ENCODE assay signal across 9 cellular contexts in genomic region chr17:81635431-81635830, GRCh38. TPM values are rescaled to one million over a fixed set of nuclear protein-coding genes. Genes with fewer than 3 reads are reported as not detected.
DNase-seq lines count a peak whose midpoint lies in the region; ATAC-seq, FAIRE-seq and TF ChIP-seq lines count a peak whose summit lies in the region.
"Had no signal": no experiment of that assay in that cellular context is flagged by ENCODE, and none has a peak within 500 bp of the region (broad histone marks: within the 10 kb centered on the region; RNA-seq: fewer than 3 reads in every experiment).

No MANE protein-coding gene starts in this region.

- TF ChIP-seq POLR2A in H54 (IDR thresholded peaks at IDR 0.05; ENCODE audit: low read depth, low read length), result no peak

- dilution Hi-C loops in keratinocyte (cut with MboI; ENCODE audit: extremely low pct_ligation_motif_present, low sequenced_read_pairs), result no loop called here

- FAIRE-seq in keratinocyte (lab: Jason Lieb, UNC) (no peak), H54 (lab: Jason Lieb, UNC) (no peak)

- H3K9me3 ChIP-seq in keratinocyte (ENCODE audit: control insufficient read depth, low read depth, low read length), result no peaks in the 10 kb centered on the region

- H3K9ac ChIP-seq in keratinocyte (ENCODE audit: control insufficient read depth, extremely low read depth, insufficient read depth, low read length), result peak overlapping the region; percentile 96

- H3K9me3 Mint-ChIP-seq in activated T-cell treated with anti-CD3 and anti-CD28 coated beads, Interleukin-2, amount 50 U/mL, for 4 hours, result no peaks in the 10 kb centered on the region
- no peaks in the 10 kb centered on the region for H3K9me3 Mint-ChIP-seq in activated naive CD4-positive, alpha-beta T cell treated with anti-CD3 and anti-CD28 coated beads, Interleukin-2, amount 50 U/mL, for 72 hours
- H3K9me3 Mint-ChIP-seq in stimulated activated naive CD8-positive, alpha-beta T cell treated with anti-CD3 and anti-CD28 coated beads, Interleukin-15, amount 100 ng/mL, for 72 hours, result no peaks in the 10 kb centered on the region

- H3K27ac Mint-ChIP-seq in activated naive CD4-positive, alpha-beta T cell treated with anti-CD3 and anti-CD28 coated beads, Interleukin-2, amount 50 U/mL, for 72 hours, result peak overlapping the region; percentile 92 to 96
- H3K27ac Mint-ChIP-seq in stimulated activated naive CD8-positive, alpha-beta T cell treated with anti-CD3 and anti-CD28 coated beads, Interleukin-15, amount 100 ng/mL, for 72 hours, result peak overlapping the region in 1 of 2 donors; percentile 40

- no peaks in the 10 kb centered on the region for H3K27me3 Mint-ChIP-seq in activated T-cell treated with anti-CD3 and anti-CD28 coated beads, Interleukin-2, amount 50 U/mL, for 4 hours (ENCODE audit: low read depth)
- no peaks in the 10 kb centered on the region for H3K27me3 Mint-ChIP-seq in stimulated activated naive CD8-positive, alpha-beta T cell treated with anti-CD3 and anti-CD28 coated beads, Interleukin-15, amount 100 ng/mL, for 72 hours

- ATAC-seq in activated T-cell treated with anti-CD3 and anti-CD28 coated beads, Interleukin-2, amount 50 U/mL, for 4 hours, result no peak
- ATAC-seq in activated naive CD4-positive, alpha-beta T cell treated with anti-CD3 and anti-CD28 coated beads, Interleukin-2, amount 50 U/mL, for 72 hours, result no peak
- no peak for ATAC-seq in stimulated activated naive CD8-positive, alpha-beta T cell treated with anti-CD3 and anti-CD28 coated beads, Interleukin-15, amount 100 ng/mL, for 72 hours
- no peak for ATAC-seq in HG03520 (IDR thresholded peaks at IDR 0.05; ENCODE audit: unreplicated experiment)

- H3K4me1 Mint-ChIP-seq in activated T-cell treated with anti-CD3 and anti-CD28 coated beads, Interleukin-2, amount 50 U/mL, for 4 hours (ENCODE audit: low read depth), result peaks cover 26% of the 10 kb centered on the region
- H3K4me1 Mint-ChIP-seq in stimulated activated naive CD8-positive, alpha-beta T cell treated with anti-CD3 and anti-CD28 coated beads, Interleukin-15, amount 100 ng/mL, for 72 hours, result peaks cover 11% of the 10 kb centered on the region

- no peak for TF ChIP-seq CTCF in keratinocyte (optimal IDR thresholded peaks at IDR 0.05 in 1 of 3, IDR thresholded peaks at IDR 0.05 in 1 of 3, conservative IDR thresholded peaks at IDR 0.05 in 1 of 3; ENCODE audit: extremely low read depth in 1 of 3, insufficient read depth in 2 of 3, low read length in 3 of 3)

- H2AFZ ChIP-seq in keratinocyte (ENCODE audit: control insufficient read depth, low read length), result no peak overlapping the region

- peaks cover 3% of the 10 kb centered on the region for H3K9me1 ChIP-seq in keratinocyte (ENCODE audit: control insufficient read depth, extremely low read depth, insufficient read depth, low read length)

- peak overlapping the region; percentile 96 for H3K4me3 Mint-ChIP-seq in activated T-cell treated with anti-CD3 and anti-CD28 coated beads, Interleukin-2, amount 50 U/mL, for 4 hours
- peak overlapping the region; percentile 87 to 88 for H3K4me3 Mint-ChIP-seq in stimulated activated naive CD8-positive, alpha-beta T cell treated with anti-CD3 and anti-CD28 coated beads, Interleukin-15, amount 100 ng/mL, for 72 hours

- H3K36me3 ChIP-seq in keratinocyte (ENCODE audit: control insufficient read depth in 2 of 2, extremely low read depth in 1 of 2, insufficient read depth in 2 of 2, low read length in 2 of 2), result peaks cover 2% of the 10 kb centered on the region in 2 experiments

- no peaks in the 10 kb centered on the region for H3K36me3 Mint-ChIP-seq in activated T-cell treated with anti-CD3 and anti-CD28 coated beads, Interleukin-2, amount 50 U/mL, for 4 hours (ENCODE audit: insufficient read depth)
- H3K36me3 Mint-ChIP-seq in activated naive CD4-positive, alpha-beta T cell treated with anti-CD3 and anti-CD28 coated beads, Interleukin-2, amount 50 U/mL, for 72 hours, result peaks cover 6 to 7% of the 10 kb centered on the region in 2 donors

- peak overlapping the region; percentile 83 for H3K27ac ChIP-seq in keratinocyte (ENCODE audit: control insufficient read depth, insufficient read depth, low read length)

- peak overlapping the region; percentile 85 to 97 (median 88) for H3K4me3 ChIP-seq in keratinocyte (ENCODE audit: control insufficient read depth in 2 of 3, extremely low read depth in 1 of 3, insufficient read depth in 2 of 3, low read depth in 1 of 3, low read length in 3 of 3)

- H4K20me1 ChIP-seq in keratinocyte (ENCODE audit: control insufficient read depth, extremely low read depth, insufficient read depth, low read length), result peaks cover 3% of the 10 kb centered on the region

- H3K4me2 ChIP-seq in keratinocyte (ENCODE audit: control insufficient read depth, extremely low read depth, insufficient read depth, low read depth, low read length), result peak overlapping the region; percentile 82

- peaks cover 13% of the 10 kb centered on the region for H3K4me1 ChIP-seq in keratinocyte (ENCODE audit: control insufficient read depth, extremely low read depth, insufficient read depth, low read length)

- DNase-seq in activated T-cell treated with anti-CD3 and anti-CD28 coated beads, Interleukin-2, amount 50 U/mL, for 4 hours, result no peak
- DNase-seq in activated T-cell treated with anti-CD3 and anti-CD28 coated beads for 4 hours (no peak), keratinocyte (ENCODE audit: low read depth, low spot score) (no peak), H54 (ENCODE audit: insufficient read length, low spot score) (no peak), NCI-H748 treated with DMSO at 0.1 percent for 48 hours (lab: John Stamatoyannopoulos, UW) (no peak)
- DNase-seq in activated naive CD4-positive, alpha-beta T cell treated with anti-CD3 and anti-CD28 coated beads, Interleukin-2, amount 50 U/mL, for 72 hours (ENCODE audit: low spot score in 2 of 2), result no peak
- no peak for DNase-seq in stimulated activated naive CD8-positive, alpha-beta T cell treated with anti-CD3 and anti-CD28 coated beads, Interleukin-15, amount 100 ng/mL, for 72 hours

- H3K27me3 ChIP-seq in keratinocyte (ENCODE audit: control insufficient read depth, extremely low read depth, insufficient read depth, low read length), result no peaks in the 10 kb centered on the region

- peaks cover 57% of the 10 kb centered on the region for H3K79me2 ChIP-seq in keratinocyte (ENCODE audit: control insufficient read depth, insufficient read depth, low read length)

RNA-seq across cellular contexts. Expression of gene NPLOC4, which starts 1.5 kb away (rescaled TPM):
- total RNA-seq in activated T-cell treated with anti-CD3 and anti-CD28 coated beads, Interleukin-2, amount 50 U/mL, for 4 hours, result 100 to 1,000 TPM; 153 to 201 (median 167) TPM
- total RNA-seq in activated naive CD4-positive, alpha-beta T cell treated with anti-CD3 and anti-CD28 coated beads, Interleukin-2, amount 50 U/mL, for 72 hours, result 100 to 1,000 TPM in 1 of 2 donors, 10 to 100 TPM in 1; 67.3 to 173 TPM
- polyA plus RNA-seq in keratinocyte, result 64.0 to 76.2 TPM (median 71.7 TPM) in 3 replicates
- polyA plus RNA-seq in keratinocyte (2011; ENCODE audit: low read depth), result 36.3 TPM
- 63.3 and 72.7 TPM in 2 replicates for polyA plus RNA-seq in keratinocyte (2011; cell fraction: cytosol; rRNA removed)
- polyA plus RNA-seq in keratinocyte (2011; cell fraction: nucleus; rRNA removed), result 106 and 123 TPM in 2 replicates
- 41.0 and 57.4 TPM in 2 replicates for polyA plus RNA-seq in keratinocyte (2012; ENCODE audit: low replicate concordance)
- 125 to 156 TPM (median 152 TPM) in 3 replicates for polyA minus RNA-seq in keratinocyte
- 111 TPM for polyA minus RNA-seq in keratinocyte (2011; cell fraction: cytosol; rRNA and poly(A)+ RNA removed)
- 70.2 and 88.4 TPM in 2 replicates for polyA minus RNA-seq in keratinocyte (2011; cell fraction: nucleus; rRNA and poly(A)+ RNA removed)

RNA-seq across cellular contexts. Expression of gene TSPAN10, which starts 1.6 kb away (rescaled TPM):
- total RNA-seq in activated T-cell treated with anti-CD3 and anti-CD28 coated beads, Interleukin-2, amount 50 U/mL, for 4 hours, result under 1 TPM in 2 of 3 donors, not detected in 1; 0.11 to 0.18 TPM
- under 1 TPM; 0.56 to 0.75 TPM for total RNA-seq in activated naive CD4-positive, alpha-beta T cell treated with anti-CD3 and anti-CD28 coated beads, Interleukin-2, amount 50 U/mL, for 72 hours
- 0.89 to 2.9 TPM (median 1.3 TPM) in 3 replicates for polyA plus RNA-seq in keratinocyte
- polyA plus RNA-seq in keratinocyte (2011; ENCODE audit: low read depth), result 0.52 TPM
- 0.74 and 1.9 TPM in 2 replicates for polyA plus RNA-seq in keratinocyte (2011; cell fraction: cytosol; rRNA removed)
- 3.1 and 5.0 TPM in 2 replicates for polyA plus RNA-seq in keratinocyte (2011; cell fraction: nucleus; rRNA removed)
- polyA plus RNA-seq in keratinocyte (2012; ENCODE audit: low replicate concordance), result 1.9 and 2.5 TPM in 2 replicates
- 0.59 to 5.9 TPM (median 1.2 TPM) in 3 replicates for polyA minus RNA-seq in keratinocyte
- 8.8 TPM for polyA minus RNA-seq in keratinocyte (2011; cell fraction: cytosol; rRNA and poly(A)+ RNA removed)
- polyA minus RNA-seq in keratinocyte (2011; cell fraction: nucleus; rRNA and poly(A)+ RNA removed), result 5.7 and 6.1 TPM in 2 replicates

RNA-seq across cellular contexts. Expression of gene PDE6G, which starts 20.9 kb away (rescaled TPM):
- under 1 TPM in 1 of 3 donors, not detected in 2; 0.35 TPM for total RNA-seq in activated T-cell treated with anti-CD3 and anti-CD28 coated beads, Interleukin-2, amount 50 U/mL, for 4 hours
- total RNA-seq in activated naive CD4-positive, alpha-beta T cell treated with anti-CD3 and anti-CD28 coated beads, Interleukin-2, amount 50 U/mL, for 72 hours, result 1 to 10 TPM; 5.8 to 8.1 TPM
- 0.24 TPM in 1 of 3 replicates, not detected in the others for polyA plus RNA-seq in keratinocyte
- polyA plus RNA-seq in keratinocyte (2011; ENCODE audit: low read depth), result not detected
- not detected in 2 replicates for polyA plus RNA-seq in keratinocyte (2011; cell fraction: cytosol; rRNA removed)
- polyA plus RNA-seq in keratinocyte (2011; cell fraction: nucleus; rRNA removed), result not detected in 2 replicates
- polyA plus RNA-seq in keratinocyte (2012; ENCODE audit: low replicate concordance), result 0.31 TPM in 1 of 2 replicates, not detected in the other
- not detected in 3 replicates for polyA minus RNA-seq in keratinocyte
- not detected for polyA minus RNA-seq in keratinocyte (2011; cell fraction: cytosol; rRNA and poly(A)+ RNA removed)
- not detected in 2 replicates for polyA minus RNA-seq in keratinocyte (2011; cell fraction: nucleus; rRNA and poly(A)+ RNA removed)
- total RNA-seq: NCI-H460 had no signal

RNA-seq across cellular contexts. Expression of gene OXLD1, which starts 31.0 kb away (rescaled TPM):
- 10 to 100 TPM; 35.0 to 41.1 (median 35.3) TPM for total RNA-seq in activated T-cell treated with anti-CD3 and anti-CD28 coated beads, Interleukin-2, amount 50 U/mL, for 4 hours
- total RNA-seq in activated naive CD4-positive, alpha-beta T cell treated with anti-CD3 and anti-CD28 coated beads, Interleukin-2, amount 50 U/mL, for 72 hours, result 10 to 100 TPM; 20.1 to 43.7 TPM
- 14.7 to 37.4 TPM (median 16.3 TPM) in 3 replicates for polyA plus RNA-seq in keratinocyte
- 5.9 TPM for polyA plus RNA-seq in keratinocyte (2011; ENCODE audit: low read depth)
- polyA plus RNA-seq in keratinocyte (2011; cell fraction: cytosol; rRNA removed), result 9.0 and 22.7 TPM in 2 replicates
- polyA plus RNA-seq in keratinocyte (2011; cell fraction: nucleus; rRNA removed), result 28.8 and 38.5 TPM in 2 replicates
- polyA plus RNA-seq in keratinocyte (2012; ENCODE audit: low replicate concordance), result 25.3 and 29.5 TPM in 2 replicates
- 3.7 to 4.3 TPM (median 4.3 TPM) in 3 replicates for polyA minus RNA-seq in keratinocyte
- 21.7 TPM for polyA minus RNA-seq in keratinocyte (2011; cell fraction: cytosol; rRNA and poly(A)+ RNA removed)
- polyA minus RNA-seq in keratinocyte (2011; cell fraction: nucleus; rRNA and poly(A)+ RNA removed), result 4.9 and 7.2 TPM in 2 replicates

RNA-seq across cellular contexts. Expression of gene CCDC137, which starts 31.1 kb away (rescaled TPM):
- total RNA-seq in activated T-cell treated with anti-CD3 and anti-CD28 coated beads, Interleukin-2, amount 50 U/mL, for 4 hours, result 10 to 100 TPM; 82.9 to 91.9 (median 84.9) TPM
- 10 to 100 TPM; 35.0 to 38.7 TPM for total RNA-seq in activated naive CD4-positive, alpha-beta T cell treated with anti-CD3 and anti-CD28 coated beads, Interleukin-2, amount 50 U/mL, for 72 hours
- 15.4 to 22.3 TPM (median 17.2 TPM) in 3 replicates for polyA plus RNA-seq in keratinocyte
- polyA plus RNA-seq in keratinocyte (2011; ENCODE audit: low read depth), result 14.2 TPM
- 9.4 and 17.8 TPM in 2 replicates for polyA plus RNA-seq in keratinocyte (2011; cell fraction: cytosol; rRNA removed)
- polyA plus RNA-seq in keratinocyte (2011; cell fraction: nucleus; rRNA removed), result 18.3 and 20.9 TPM in 2 replicates
- 14.4 and 31.9 TPM in 2 replicates for polyA plus RNA-seq in keratinocyte (2012; ENCODE audit: low replicate concordance)
- 2.9 to 5.9 TPM (median 4.5 TPM) in 3 replicates for polyA minus RNA-seq in keratinocyte
- 7.5 TPM for polyA minus RNA-seq in keratinocyte (2011; cell fraction: cytosol; rRNA and poly(A)+ RNA removed)
- 4.0 and 4.1 TPM in 2 replicates for polyA minus RNA-seq in keratinocyte (2011; cell fraction: nucleus; rRNA and poly(A)+ RNA removed)

Comparison
In these comparisons a context has a peak if more than half of its experiments do, and no peak if none do; other contexts are left out.
1. RNA of gene PDE6G, which starts 20.9 kb away (total RNA-seq): 5.8 to 8.1 TPM in activated naive CD4-positive, alpha-beta T cell treated with anti-CD3 and anti-CD28 coated beads, Interleukin-2, amount 50 U/mL, for 72 hours; 0.35 TPM in activated T-cell treated with anti-CD3 and anti-CD28 coated beads, Interleukin-2, amount 50 U/mL, for 4 hours; every median in the first group is over 4 times any median in the second.